In the genomic region with DNA sequence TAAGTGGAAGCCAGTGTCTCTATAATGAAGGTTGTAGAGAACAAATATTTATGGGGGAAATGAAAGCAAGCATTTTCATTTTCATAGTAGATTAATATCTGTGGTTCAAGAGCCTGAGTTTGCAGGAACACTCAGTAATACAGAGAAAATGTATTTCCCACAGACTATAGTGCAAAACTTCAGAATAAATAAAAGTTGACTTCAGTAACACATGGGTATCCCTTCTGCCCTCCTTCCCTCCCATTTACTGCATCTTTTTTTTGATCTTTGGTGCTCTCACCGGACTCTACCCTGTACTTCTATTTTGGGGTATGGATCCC, we compare ENCODE assay signal across 11 cellular contexts.
DNase-seq lines count a peak whose midpoint lies in the region; ATAC-seq and TF ChIP-seq lines count a peak whose summit lies in the region.
"Had no signal": no experiment of that assay in that cellular context is flagged by ENCODE, and none has a peak within 500 bp of the region (broad histone marks: within the 10 kb centered on the region; RNA-seq: fewer than 3 reads in every experiment).

No MANE protein-coding gene starts in this region.

- no peaks in the 10 kb centered on the region for H3K9me3 Mint-ChIP-seq in central memory CD8-positive, alpha-beta T cell

- H3K27ac Mint-ChIP-seq in central memory CD8-positive, alpha-beta T cell (ENCODE audit: low read depth): peak overlapping the region; percentile 92

- TF ChIP-seq CTCF in GM06990 (IDR thresholded peaks at IDR 0.05; ENCODE audit: insufficient read depth, low read length, poor library complexity, severe bottlenecking): no peak
- no peak for TF ChIP-seq CTCF in testis (IDR thresholded peaks at IDR 0.05)
- no peak for TF ChIP-seq CTCF in adrenal gland (IDR thresholded peaks at IDR 0.05)
- TF ChIP-seq CTCF in omental fat pad (IDR thresholded peaks at IDR 0.05): no peak

- H3K27me3 Mint-ChIP-seq in central memory CD8-positive, alpha-beta T cell: no peaks in the 10 kb centered on the region

- DNase-seq in GM06990 (ENCODE audit: extremely low read depth, insufficient read length) (peak; percentile 51), testis (no peak), adrenal gland (no peak), omental fat pad (ENCODE audit: low spot score) (no peak), SJCRH30 (no peak)
- no peak for DNase-seq in central memory CD8-positive, alpha-beta T cell (ENCODE audit: low spot score in 2 of 2)
- DNase-seq: GM23248; stimulated activated CD4-positive, alpha-beta T cell treated with anti-CD3 and anti-CD28 coated beads, Interleukin-2, amount 100 ng/mL, for 24 hours had no signal

- no peaks in the 10 kb centered on the region for H3K36me3 ChIP-seq in GM06990 (ENCODE audit: control insufficient read depth, insufficient read depth, low read length)
- no peaks in the 10 kb centered on the region for H3K36me3 ChIP-seq in testis (ENCODE audit: low read depth, missing control alignments)
- H3K36me3 ChIP-seq in adrenal gland (replicated peaks in 1 of 2): no peaks in the 10 kb centered on the region
- no peaks in the 10 kb centered on the region for H3K36me3 ChIP-seq in SJCRH30

- TF ChIP-seq POLR2A in testis (IDR thresholded peaks at IDR 0.05) (no peak), adrenal gland (IDR thresholded peaks at IDR 0.05) (no peak)

- H3K4me3 Mint-ChIP-seq in central memory CD8-positive, alpha-beta T cell: peak overlapping the region; percentile 87

- intact Hi-C loops in testis (cut with DNase I; ENCODE audit: low total_unique reads): no loop called here
- intact Hi-C loops in adrenal gland (cut with DNase I): no loop called here

- H3K27me3 ChIP-seq in GM06990 (replicated peaks; ENCODE audit: control insufficient read depth, insufficient read depth, low read length): no peaks in the 10 kb centered on the region
- no peaks in the 10 kb centered on the region for H3K27me3 ChIP-seq in testis
- H3K27me3 ChIP-seq in adrenal gland: no peaks in the 10 kb centered on the region
- no peaks in the 10 kb centered on the region for H3K27me3 ChIP-seq in SJCRH30

- H3K4me1 Mint-ChIP-seq in central memory CD8-positive, alpha-beta T cell: peaks cover 49% of the 10 kb centered on the region

- 56 to 71% methylated on average over 1 of the region's 1 CpG for WGBS in testis, 2 donors
- 74 to 91% (median 85%) methylated on average over 1 of the region's 1 CpG for WGBS in adrenal gland, 4 donors

- peaks cover 4% of the 10 kb centered on the region for H3K36me3 Mint-ChIP-seq in central memory CD8-positive, alpha-beta T cell (ENCODE audit: insufficient read depth)

- peak overlapping the region; percentile 14 for H3K4me3 ChIP-seq in GM06990 (replicated peaks; ENCODE audit: low read depth, low read length)
- no peak overlapping the region for H3K4me3 ChIP-seq in testis
- no peak overlapping the region for H3K4me3 ChIP-seq in adrenal gland
- H3K4me3 ChIP-seq in SJCRH30: no peak overlapping the region
- H3K4me3 ChIP-seq: GM23248 had no signal

- ATAC-seq in GM19395 (IDR thresholded peaks at IDR 0.05; ENCODE audit: unreplicated experiment) (peak; percentile 46), HG03520 (IDR thresholded peaks at IDR 0.05; ENCODE audit: unreplicated experiment) (peak; percentile 39), omental fat pad (ENCODE audit: low FRiP score) (no peak)
- ATAC-seq in central memory CD8-positive, alpha-beta T cell (replicated peaks; ENCODE audit: extremely low read depth, poor library complexity, severe bottlenecking): peak; percentile 30

- H3K4me1 ChIP-seq in testis: no peaks in the 10 kb centered on the region
- H3K4me1 ChIP-seq in adrenal gland (replicated peaks in 1 of 2): no peaks in the 10 kb centered on the region
- H3K4me1 ChIP-seq in SJCRH30: no peaks in the 10 kb centered on the region

- H3K9me3 ChIP-seq in testis: no peaks in the 10 kb centered on the region
- no peaks in the 10 kb centered on the region for H3K9me3 ChIP-seq in adrenal gland (replicated peaks in 1 of 3)
- no peaks in the 10 kb centered on the region for H3K9me3 ChIP-seq in SJCRH30 (replicated peaks)

- H3K27ac ChIP-seq in testis (no peak overlapping the region), adrenal gland (no peak overlapping the region), SJCRH30 (no peak overlapping the region)
- H3K27ac ChIP-seq: GM23248, HL-60 had no signal
